ENCODE assay signal across 2 cellular contexts in the genomic region with DNA sequence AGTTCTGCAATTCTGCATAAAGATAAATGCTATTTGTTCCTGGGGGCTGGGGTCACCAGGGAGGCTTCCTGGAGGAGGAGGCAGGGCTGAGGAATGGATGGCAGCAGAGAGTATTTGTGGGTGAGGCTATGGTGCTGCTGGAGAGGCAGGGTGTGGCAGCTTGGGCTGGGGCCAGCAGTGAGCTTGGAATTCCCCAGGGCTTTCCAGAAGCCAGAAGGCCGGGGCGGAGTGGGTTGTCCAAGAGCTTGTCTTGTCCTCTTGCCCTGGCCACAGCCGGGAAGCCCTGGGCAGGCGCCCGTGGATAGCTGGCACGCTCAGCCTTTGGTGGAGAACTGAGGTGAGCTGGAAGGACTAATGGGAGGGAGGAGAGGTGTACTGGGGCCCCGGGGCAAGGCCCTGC.
TF ChIP-seq lines count a peak whose summit lies in the region.

No MANE protein-coding gene starts in this region.

TF ChIP-seq in HepG2, 621 proteins besides CTCF, POLR2A, EP300 and RAD21 (continues in another document):
- TF ChIP-seq MAFF (IDR thresholded peaks at IDR 0.05; ENCODE audit: low read depth, low read length) (no peak), CCAR2 (optimal IDR thresholded peaks at IDR 0.05; ENCODE audit: low read depth, low read length) (no peak), ZNF609 (CRISPR knock-in tag; IDR thresholded peaks at IDR 0.05; ENCODE audit: borderline replicate concordance) (no peak), ZNF274 (CRISPR knock-in tag; IDR thresholded peaks at IDR 0.05) (no peak), ASH2L (IDR thresholded peaks at IDR 0.05; ENCODE audit: insufficient read length, low read depth, low read length) (no peak), ZNF878 (CRISPR knock-in tag; IDR thresholded peaks at IDR 0.05) (no peak), ZMYM3 (CRISPR knock-in tag; IDR thresholded peaks at IDR 0.05) (no peak), HNF1A (IDR thresholded peaks at IDR 0.05; ENCODE audit: low read depth) (no peak), HNF1A (CRISPR knock-in tag; IDR thresholded peaks at IDR 0.05; ENCODE audit: borderline replicate concordance) (no peak), SRSF9 (IDR thresholded peaks at IDR 0.05; ENCODE audit: borderline replicate concordance, insufficient read depth, low read depth, low read length, poor library complexity, severe bottlenecking) (no peak)
- TF ChIP-seq, protein P1, sequence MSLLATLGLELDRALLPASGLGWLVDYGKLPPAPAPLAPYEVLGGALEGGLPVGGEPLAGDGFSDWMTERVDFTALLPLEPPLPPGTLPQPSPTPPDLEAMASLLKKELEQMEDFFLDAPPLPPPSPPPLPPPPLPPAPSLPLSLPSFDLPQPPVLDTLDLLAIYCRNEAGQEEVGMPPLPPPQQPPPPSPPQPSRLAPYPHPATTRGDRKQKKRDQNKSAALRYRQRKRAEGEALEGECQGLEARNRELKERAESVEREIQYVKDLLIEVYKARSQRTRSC (CRISPR knock-in tag; IDR thresholded peaks at IDR 0.05; ENCODE audit: low read depth): no peak
- TF ChIP-seq, protein P2, sequence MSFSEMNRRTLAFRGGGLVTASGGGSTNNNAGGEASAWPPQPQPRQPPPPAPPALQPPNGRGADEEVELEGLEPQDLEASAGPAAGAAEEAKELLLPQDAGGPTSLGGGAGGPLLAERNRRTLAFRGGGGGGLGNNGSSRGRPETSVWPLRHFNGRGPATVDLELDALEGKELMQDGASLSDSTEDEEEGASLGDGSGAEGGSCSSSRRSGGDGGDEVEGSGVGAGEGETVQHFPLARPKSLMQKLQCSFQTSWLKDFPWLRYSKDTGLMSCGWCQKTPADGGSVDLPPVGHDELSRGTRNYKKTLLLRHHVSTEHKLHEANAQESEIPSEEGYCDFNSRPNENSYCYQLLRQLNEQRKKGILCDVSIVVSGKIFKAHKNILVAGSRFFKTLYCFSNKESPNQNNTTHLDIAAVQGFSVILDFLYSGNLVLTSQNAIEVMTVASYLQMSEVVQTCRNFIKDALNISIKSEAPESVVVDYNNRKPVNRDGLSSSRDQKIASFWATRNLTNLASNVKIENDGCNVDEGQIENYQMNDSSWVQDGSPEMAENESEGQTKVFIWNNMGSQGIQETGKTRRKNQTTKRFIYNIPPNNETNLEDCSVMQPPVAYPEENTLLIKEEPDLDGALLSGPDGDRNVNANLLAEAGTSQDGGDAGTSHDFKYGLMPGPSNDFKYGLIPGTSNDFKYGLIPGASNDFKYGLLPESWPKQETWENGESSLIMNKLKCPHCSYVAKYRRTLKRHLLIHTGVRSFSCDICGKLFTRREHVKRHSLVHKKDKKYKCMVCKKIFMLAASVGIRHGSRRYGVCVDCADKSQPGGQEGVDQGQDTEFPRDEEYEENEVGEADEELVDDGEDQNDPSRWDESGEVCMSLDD (CRISPR knock-in tag; IDR thresholded peaks at IDR 0.05; ENCODE audit: borderline replicate concordance): no peak

TF ChIP-seq in SK-N-SH treated with all-trans-retinoic acid at 6 μM for 48 hours, 23 proteins besides CTCF, POLR2A, EP300 and RAD21:
- no peak for TF ChIP-seq ZFP30 (CRISPR knock-in tag; IDR thresholded peaks at IDR 0.05)
- no peak for TF ChIP-seq ZNF565 (CRISPR knock-in tag; conservative IDR thresholded peaks at IDR 0.05; ENCODE audit: low read depth)
- TF ChIP-seq CSDC2 (CRISPR knock-in tag; IDR thresholded peaks at IDR 0.05): no peak
- no peak for TF ChIP-seq TCF4 (CRISPR knock-in tag; IDR thresholded peaks at IDR 0.05; ENCODE audit: borderline replicate concordance)
- TF ChIP-seq BACH2 (CRISPR knock-in tag; IDR thresholded peaks at IDR 0.05; ENCODE audit: borderline replicate concordance): no peak
- no peak for TF ChIP-seq PPARA (CRISPR knock-in tag; IDR thresholded peaks at IDR 0.05; ENCODE audit: borderline replicate concordance)
- TF ChIP-seq ESRRG (CRISPR knock-in tag; IDR thresholded peaks at IDR 0.05): no peak
- TF ChIP-seq ZNF70 (CRISPR knock-in tag; IDR thresholded peaks at IDR 0.05): no peak
- TF ChIP-seq ZNF8 (CRISPR knock-in tag; IDR thresholded peaks at IDR 0.05): no peak
- TF ChIP-seq ZFP3 (CRISPR knock-in tag; IDR thresholded peaks at IDR 0.05): no peak
- no peak for TF ChIP-seq SNAI2 (CRISPR knock-in tag; IDR thresholded peaks at IDR 0.05)
- no peak for TF ChIP-seq ISL1 (CRISPR knock-in tag; IDR thresholded peaks at IDR 0.05)
TF ChIP-seq in SK-N-SH treated with all-trans-retinoic acid at 6 μM for 48 hours: peak in this region for 0.
